Comparison of ENCODE assay signal across 1 cellular context in genomic region chr3:100389025-100389424, GRCh38.
TF ChIP-seq lines count a peak whose summit lies in the region.

No MANE protein-coding gene starts in this region.

TF ChIP-seq in K562, 482 proteins besides CTCF, POLR2A, EP300 and RAD21:
- TF ChIP-seq POLR3A (IDR thresholded peaks at IDR 0.05; ENCODE audit: borderline replicate concordance, extremely low read depth, insufficient read depth, insufficient read length), result no peak
- TF ChIP-seq ZSCAN32 (CRISPR knock-in tag; IDR thresholded peaks at IDR 0.05), result no peak
- peak; percentile 67; the same call in 1 of the 2 replicates for TF ChIP-seq ZFP1 (CRISPR knock-in tag; IDR thresholded peaks at IDR 0.05)
- peak; percentile 15 to 39; a peak in 2 of 4 replicates for TF ChIP-seq TRIM24 (IDR thresholded peaks at IDR 0.05)
- no peak for TF ChIP-seq NR0B1 (IDR thresholded peaks at IDR 0.05; ENCODE audit: partially characterized antibody)
- TF ChIP-seq ZBTB40 (IDR thresholded peaks at IDR 0.05), result no peak
- no peak for TF ChIP-seq ZBTB40 (CRISPR knock-in tag; IDR thresholded peaks at IDR 0.05)
- TF ChIP-seq PML (IDR thresholded peaks at IDR 0.05; ENCODE audit: low read length), result no peak
- TF ChIP-seq CBFA2T2 (conservative IDR thresholded peaks at IDR 0.05), result no peak
- TF ChIP-seq ILK (tag; IDR thresholded peaks at IDR 0.05; ENCODE audit: borderline replicate concordance, low read depth), result no peak
